Comparison of ENCODE assay signal across 13 cellular contexts in genomic region chr10:15504101-15504840, GRCh38.
DNase-seq lines count a peak whose midpoint lies in the region; ATAC-seq and TF ChIP-seq lines count a peak whose summit lies in the region.
"Had no signal": no experiment of that assay in that cellular context is flagged by ENCODE, and none has a peak within 500 bp of the region (broad histone marks: within the 10 kb centered on the region; RNA-seq: fewer than 3 reads in every experiment).

No MANE protein-coding gene starts in this region.

- intact Hi-C loops in sciatic nerve (cut with DNase I), result no loop called here

- peaks cover 11% of the 10 kb centered on the region for H3K4me1 Mint-ChIP-seq in HFFc6 (ENCODE audit: low read depth)
- H3K4me1 Mint-ChIP-seq: immature natural killer cell had no signal

- TF ChIP-seq CTCF in HFFc6 (IDR thresholded peaks at IDR 0.05), result no peak

- peaks cover 4% of the 10 kb centered on the region; the same call in 1 of the 2 replicates for H3K36me3 Mint-ChIP-seq in HFFc6 (ENCODE audit: low read depth)
- H3K36me3 Mint-ChIP-seq: immature natural killer cell; naive thymus-derived CD8-positive, alpha-beta T cell had no signal

- ATAC-seq in sciatic nerve (peak; percentile 82), HG02642 (IDR thresholded peaks at IDR 0.05; ENCODE audit: poor library complexity, unreplicated experiment) (no peak)
- ATAC-seq: naive thymus-derived CD8-positive, alpha-beta T cell had no signal

- DNase-seq in EL (peak; percentile 48), HFFc6 (no peak), brain pericyte (ENCODE audit: low read depth, low spot score) (peak; percentile 54), sciatic nerve (ENCODE audit: low spot score) (no peak), anterior cingulate cortex (lab: John Stamatoyannopoulos, UW) (no peak), RPMI8226 (no peak), dermis blood vessel endothelial cell (no peak)
- DNase-seq: DND-41; immature natural killer cell; naive thymus-derived CD8-positive, alpha-beta T cell; NCI-H1694 treated with DMSO at 0.1 percent for 48 hours; stimulated activated CD4-positive, alpha-beta T cell treated with anti-CD3 and anti-CD28 coated beads, Interleukin-12 subunit alpha, Interleukin-12 subunit beta, amount 100 ng/mL, for 4 hours had no signal

- H3K27me3 Mint-ChIP-seq in HFFc6 (ENCODE audit: insufficient read depth), result peaks cover 37% of the 10 kb centered on the region

- peaks cover 7% of the 10 kb centered on the region for H3K9me3 Mint-ChIP-seq in HFFc6

- no peak overlapping the region for H3K27ac Mint-ChIP-seq in HFFc6
- H3K27ac Mint-ChIP-seq: immature natural killer cell had no signal

- peak overlapping the region; percentile 59 for H3K4me3 Mint-ChIP-seq in HFFc6
- H3K4me3 Mint-ChIP-seq: immature natural killer cell; naive thymus-derived CD8-positive, alpha-beta T cell had no signal

Comparison
In these comparisons a context has a peak if more than half of its experiments do, and no peak if none do; other contexts are left out.
1. DNase-seq: peak in EL (single experiment) and brain pericyte (single experiment); none in HFFc6 (single experiment), sciatic nerve (single experiment), anterior cingulate cortex (0 of 58), RPMI8226 (single experiment) and dermis blood vessel endothelial cell (single experiment).